8 cellular contexts compared by ENCODE assay signal in genomic region chr14:50232276-50232642, GRCh38. TPM values are rescaled to one million over a fixed set of nuclear protein-coding genes. Genes with fewer than 3 reads are reported as not detected.
DNase-seq lines count a peak whose midpoint lies in the region; ATAC-seq and TF ChIP-seq lines count a peak whose summit lies in the region.

No MANE protein-coding gene starts in this region.

- peak overlapping the region; percentile 99 for H2AFZ ChIP-seq in HCT116 (ENCODE audit: low read depth, low read length, poor library complexity, severe bottlenecking)

- intact Hi-C loops in HCT116 (cut with micrococcal nuclease) = no loop called here
- intact Hi-C loops in left cardiac atrium (cut with DNase I) = no loop called here

- POLR2A ChIA-PET in HCT116 (lab: Charles Lee) = no interaction called here

- TF ChIP-seq RAD21 in HCT116 (IDR thresholded peaks at IDR 0.05; ENCODE audit: low read depth) = no peak

- H3K9me3 ChIP-seq in HCT116 (ENCODE audit: control insufficient read depth in 1 of 2, insufficient read depth in 1 of 2, low read depth in 1 of 2, low read length in 2 of 2) (no peaks in the 10 kb centered on the region; a peak in 1 of 4 replicates), skeletal muscle satellite cell (replicated peaks; ENCODE audit: low read length) (no peaks in the 10 kb centered on the region)

- no peak for DNase-seq in HCT116 (ENCODE audit: low read depth, low spot score)
- DNase-seq in left cardiac atrium = no peak
- DNase-seq in NOMO-1 treated with dmso at 0.1 percent for 144 hours (lab: John Stamatoyannopoulos, UW; ENCODE audit: unreplicated experiment) = no peak
- no peak for DNase-seq in GM13976 (ENCODE audit: low spot score)
- DNase-seq in stimulated activated CD4-positive, alpha-beta T cell treated with anti-CD3 and anti-CD28 coated beads, Interleukin-15, amount 100 ng/mL, for 24 hours = no peak
- no peak for DNase-seq in EL

- H3K79me2 ChIP-seq in HCT116 (ENCODE audit: insufficient read depth, low read length) = peaks cover 26% of the 10 kb centered on the region

- H3K4me2 ChIP-seq in HCT116 (ENCODE audit: low read length) (peak overlapping the region; percentile 97), skeletal muscle satellite cell (ENCODE audit: low read length) (peak overlapping the region; percentile 79)

- no peaks in the 10 kb centered on the region for H3K36me3 ChIP-seq in HCT116 (ENCODE audit: control insufficient read depth in 1 of 2, insufficient read depth in 2 of 2, low read length in 2 of 2)
- no peaks in the 10 kb centered on the region for H3K36me3 ChIP-seq in skeletal muscle satellite cell (ENCODE audit: insufficient read depth, low read length)

- CTCF ChIA-PET in HCT116 (lab: Charles Lee) = no interaction called here

- H3K4me1 ChIP-seq in HCT116 (ENCODE audit: control insufficient read depth in 1 of 2, insufficient read depth in 2 of 2, low read length in 2 of 2) = peaks cover 15 to 21% of the 10 kb centered on the region in 2 experiments; a peak in 3 of 4 replicates
- H3K4me1 ChIP-seq in skeletal muscle satellite cell (ENCODE audit: control insufficient read depth, insufficient read depth, low read length) = peaks cover 13% of the 10 kb centered on the region

- H3K4me3 ChIP-seq in HCT116 (replicated peaks in 1 of 2; ENCODE audit: low read depth in 1 of 2, low read length in 2 of 2) = peak overlapping the region; percentile 76 to 83
- H3K4me3 ChIP-seq in WI38 (ENCODE audit: low read depth, low read length) = peak overlapping the region; percentile 83
- peak overlapping the region; percentile 97 for H3K4me3 ChIP-seq in skeletal muscle satellite cell (ENCODE audit: low read length)

- ATAC-seq in HCT116 (peak; percentile 4), left cardiac atrium (peak; percentile 5 to 7)

- in situ Hi-C loops in GM13976 (cut with MboI; ENCODE audit: low sequenced_read_pairs, unreplicated experiment) = no loop called here

- TF ChIP-seq CTCF in HCT116 (IDR thresholded peaks at IDR 0.05 in 2 of 3, conservative IDR thresholded peaks at IDR 0.05 in 1 of 3; ENCODE audit: borderline replicate concordance in 1 of 3, insufficient read depth in 1 of 3, low read depth in 2 of 3, low read length in 2 of 3) = no peak
- no peak for TF ChIP-seq CTCF in WI38 (IDR thresholded peaks at IDR 0.05; ENCODE audit: low read depth, low read length)
- TF ChIP-seq CTCF in GM13976 (IDR thresholded peaks at IDR 0.05; ENCODE audit: borderline replicate concordance, control extremely low read depth, extremely low read depth, insufficient read depth, missing control alignments) = no peak

- H3K9ac ChIP-seq in HCT116 (ENCODE audit: low read length) = peak overlapping the region; percentile 66
- peak overlapping the region; percentile 90 for H3K9ac ChIP-seq in skeletal muscle satellite cell (ENCODE audit: low read depth, low read length)

- no peaks in the 10 kb centered on the region for H3K9me2 ChIP-seq in HCT116 (ENCODE audit: insufficient read depth)

- H3K27ac ChIP-seq in HCT116 (ENCODE audit: low read depth, low read length) = peak overlapping the region; percentile 76

- H3K27me3 ChIP-seq in HCT116 (ENCODE audit: insufficient read depth, low read length) (no peaks in the 10 kb centered on the region), skeletal muscle satellite cell (ENCODE audit: control insufficient read depth, insufficient read depth, low read length) (no peaks in the 10 kb centered on the region)

- H4K20me1 ChIP-seq in HCT116 (ENCODE audit: insufficient read depth) = no peaks in the 10 kb centered on the region

- RAD21 ChIA-PET in HCT116 (lab: Charles Lee; ENCODE audit: low non-redundant PET in 1 of 2, low total read pairs in 2 of 2, uncharacterized antibody in 2 of 2, unreplicated experiment in 2 of 2) = no interaction called here

- TF ChIP-seq POLR2A in HCT116 (IDR thresholded peaks at IDR 0.05; ENCODE audit: borderline replicate concordance, extremely low read depth, insufficient read depth, insufficient read length) = no peak

- BruUV-seq in HCT116 (replicated peaks; lab: Mats Ljungman, UMichigan) = TSS peak; percentile 76

TF ChIP-seq in HCT116, 20 proteins besides CTCF, POLR2A, EP300 and RAD21:
- TF ChIP-seq TCF7L2 (IDR thresholded peaks at IDR 0.05; ENCODE audit: borderline replicate concordance, extremely low read depth, insufficient read depth, insufficient read length) = no peak
- no peak for TF ChIP-seq SIN3A (IDR thresholded peaks at IDR 0.05; ENCODE audit: low read depth)
- TF ChIP-seq, protein P1, sequence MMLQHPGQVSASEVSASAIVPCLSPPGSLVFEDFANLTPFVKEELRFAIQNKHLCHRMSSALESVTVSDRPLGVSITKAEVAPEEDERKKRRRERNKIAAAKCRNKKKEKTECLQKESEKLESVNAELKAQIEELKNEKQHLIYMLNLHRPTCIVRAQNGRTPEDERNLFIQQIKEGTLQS (IDR thresholded peaks at IDR 0.05) = no peak
- no peak for TF ChIP-seq SRF (IDR thresholded peaks at IDR 0.05; ENCODE audit: low read depth)
- no peak for TF ChIP-seq ZNF274 (IDR thresholded peaks at IDR 0.05; ENCODE audit: low read depth, low read length)
- TF ChIP-seq CBX3 (IDR thresholded peaks at IDR 0.05; ENCODE audit: low read depth) = no peak
- no peak for TF ChIP-seq EZH2 (IDR thresholded peaks at IDR 0.05)
- TF ChIP-seq ELF1 (IDR thresholded peaks at IDR 0.05; ENCODE audit: borderline replicate concordance, low read depth) = no peak
- TF ChIP-seq YY1 (IDR thresholded peaks at IDR 0.05; ENCODE audit: extremely low read depth, insufficient replicate concordance, low read depth, low read length) = no peak
- TF ChIP-seq FOSL1 (IDR thresholded peaks at IDR 0.05; ENCODE audit: low read depth) = no peak
- no peak for TF ChIP-seq JUND (IDR thresholded peaks at IDR 0.05)
- TF ChIP-seq, protein P2, sequence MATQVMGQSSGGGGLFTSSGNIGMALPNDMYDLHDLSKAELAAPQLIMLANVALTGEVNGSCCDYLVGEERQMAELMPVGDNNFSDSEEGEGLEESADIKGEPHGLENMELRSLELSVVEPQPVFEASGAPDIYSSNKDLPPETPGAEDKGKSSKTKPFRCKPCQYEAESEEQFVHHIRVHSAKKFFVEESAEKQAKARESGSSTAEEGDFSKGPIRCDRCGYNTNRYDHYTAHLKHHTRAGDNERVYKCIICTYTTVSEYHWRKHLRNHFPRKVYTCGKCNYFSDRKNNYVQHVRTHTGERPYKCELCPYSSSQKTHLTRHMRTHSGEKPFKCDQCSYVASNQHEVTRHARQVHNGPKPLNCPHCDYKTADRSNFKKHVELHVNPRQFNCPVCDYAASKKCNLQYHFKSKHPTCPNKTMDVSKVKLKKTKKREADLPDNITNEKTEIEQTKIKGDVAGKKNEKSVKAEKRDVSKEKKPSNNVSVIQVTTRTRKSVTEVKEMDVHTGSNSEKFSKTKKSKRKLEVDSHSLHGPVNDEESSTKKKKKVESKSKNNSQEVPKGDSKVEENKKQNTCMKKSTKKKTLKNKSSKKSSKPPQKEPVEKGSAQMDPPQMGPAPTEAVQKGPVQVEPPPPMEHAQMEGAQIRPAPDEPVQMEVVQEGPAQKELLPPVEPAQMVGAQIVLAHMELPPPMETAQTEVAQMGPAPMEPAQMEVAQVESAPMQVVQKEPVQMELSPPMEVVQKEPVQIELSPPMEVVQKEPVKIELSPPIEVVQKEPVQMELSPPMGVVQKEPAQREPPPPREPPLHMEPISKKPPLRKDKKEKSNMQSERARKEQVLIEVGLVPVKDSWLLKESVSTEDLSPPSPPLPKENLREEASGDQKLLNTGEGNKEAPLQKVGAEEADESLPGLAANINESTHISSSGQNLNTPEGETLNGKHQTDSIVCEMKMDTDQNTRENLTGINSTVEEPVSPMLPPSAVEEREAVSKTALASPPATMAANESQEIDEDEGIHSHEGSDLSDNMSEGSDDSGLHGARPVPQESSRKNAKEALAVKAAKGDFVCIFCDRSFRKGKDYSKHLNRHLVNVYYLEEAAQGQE (IDR thresholded peaks at IDR 0.05; ENCODE audit: low read depth) = no peak
- no peak for TF ChIP-seq EZH2phosphoT487 (IDR thresholded peaks at IDR 0.05; ENCODE audit: borderline replicate concordance)

RNA-seq across cellular contexts. Expression of gene SOS2, which starts 0.9 kb away (rescaled TPM):
- total RNA-seq in HCT116 (2021; ENCODE audit: unreplicated experiment) (11.7 TPM), left cardiac atrium (10 to 100 TPM; 25.7 to 25.8 TPM)
- polyA plus RNA-seq in HCT116 (2012) = 3.7 and 4.2 TPM in 2 replicates
- 13.9 and 14.6 TPM in 2 replicates for total RNA-seq in skeletal muscle satellite cell (2012; rRNA removed)
